ENCODE assay signal across 15 cellular contexts in the genomic region with DNA sequence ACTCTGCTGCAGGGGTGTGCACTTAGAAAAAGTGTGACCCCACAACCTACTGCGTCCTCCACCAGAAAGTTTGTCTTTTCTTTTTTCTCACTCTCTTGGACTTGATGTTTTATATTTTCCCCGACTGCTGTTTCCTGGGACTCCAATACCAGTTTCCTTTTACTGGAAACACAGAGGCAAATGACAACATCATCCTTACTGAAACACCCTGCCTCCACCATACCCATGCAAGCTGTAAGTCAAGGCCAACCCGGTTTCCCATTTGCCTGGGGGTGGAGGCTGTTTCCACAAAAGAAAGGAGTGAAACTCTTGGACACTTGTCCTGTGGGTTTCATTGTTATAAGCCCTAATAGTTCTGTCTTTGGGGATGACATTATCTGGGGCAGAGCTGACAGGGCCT.
DNase-seq lines count a peak whose midpoint lies in the region; ATAC-seq, FAIRE-seq and TF ChIP-seq lines count a peak whose summit lies in the region.
"Had no signal": no experiment of that assay in that cellular context is flagged by ENCODE, and none has a peak within 500 bp of the region (broad histone marks: within the 10 kb centered on the region; RNA-seq: fewer than 3 reads in every experiment).

No MANE protein-coding gene starts in this region.

- H3K27ac ChIP-seq in body of pancreas (peak overlapping the region in 1 of 4 donors; percentile 37), right lobe of liver (peak overlapping the region; percentile 38 to 81 (median 41)), heart right ventricle (no peak overlapping the region)

- DNase-seq in GM12892 (ENCODE audit: insufficient read length): no peak
- DNase-seq in body of pancreas: peak in 1 of 4 donors; percentile 15
- DNase-seq in right lobe of liver: peak in 1 of 3 donors; percentile 54
- no peak for DNase-seq in NCI-H2227 (lab: John Stamatoyannopoulos, UW; ENCODE audit: unreplicated experiment)
- DNase-seq in hippocampal formation (lab: John Stamatoyannopoulos, UW): no peak
- DNase-seq in NCI-H128 (lab: John Stamatoyannopoulos, UW; ENCODE audit: unreplicated experiment): no peak
- no peak for DNase-seq in heart right ventricle
- DNase-seq: Caco-2; CD8-positive, alpha-beta memory T cell; DND-41; GDM1; HCEC 1CT; HFFc6 had no signal

- H3K4me1 ChIP-seq in body of pancreas (peaks cover 56% of the 10 kb centered on the region), right lobe of liver (peaks cover 0 to 64% (median 20%) of the 10 kb centered on the region in 4 donors), heart right ventricle (peaks cover 0 to 2% (median 0%) of the 10 kb centered on the region in 9 donors)

- ATAC-seq in body of pancreas (peak; percentile 28), right lobe of liver (peak; percentile 7 to 62 (median 36)), heart right ventricle (no peak)

- TF ChIP-seq CTCF in body of pancreas (IDR thresholded peaks at IDR 0.05) (no peak), right lobe of liver (IDR thresholded peaks at IDR 0.05) (no peak), heart right ventricle (IDR thresholded peaks at IDR 0.05) (no peak)

- peak; percentile 9 for FAIRE-seq in GM12892 (lab: Jason Lieb, UNC)
- FAIRE-seq: A204.1, HTR-8/SVneo had no signal

- 48 to 53% methylated on average over 3 of the region's 3 CpGs for WGBS in body of pancreas, 2 donors
- WGBS in right lobe of liver (ENCODE audit: insufficient coverage, low coverage, low lambda C conversion rate, missing lambda C conversion rate): 31% methylated on average over 3 of the region's 3 CpGs
- 68 to 71% methylated on average over 3 of the region's 3 CpGs for WGBS in heart right ventricle, 2 donors

- intact Hi-C loops in body of pancreas (cut with DNase I): loop anchor here (10.0 kb wide), 1 partner anchor 105 kb away; no protein-coding TSS in a partner anchor
- intact Hi-C loops in right lobe of liver (cut with DNase I): no loop called here
- intact Hi-C loops in heart right ventricle (cut with DNase I): loop anchor here in 5 of 10 donors (5.0 to 10.0 kb wide), 4 partner anchors 82 to 117 kb away; partner anchors contain the start of gene DTX4 (in 2 of the 5)

- H3K4me3 ChIP-seq in body of pancreas (no peak overlapping the region), right lobe of liver (no peak overlapping the region), heart right ventricle (no peak overlapping the region)

- H3K27me3 ChIP-seq in body of pancreas: no peaks in the 10 kb centered on the region
- H3K27me3 ChIP-seq in right lobe of liver: no peaks in the 10 kb centered on the region
- H3K27me3 ChIP-seq in heart right ventricle: peaks cover 0 to 12% (median 0%) of the 10 kb centered on the region in 7 donors

- H3K9me3 ChIP-seq in body of pancreas (no peaks in the 10 kb centered on the region), right lobe of liver (no peaks in the 10 kb centered on the region), heart right ventricle (peaks cover 0 to 8% (median 0%) of the 10 kb centered on the region in 11 donors)
- H3K9me3 ChIP-seq: Caco-2 had no signal

- no peaks in the 10 kb centered on the region for H3K36me3 ChIP-seq in body of pancreas (replicated peaks in 1 of 2; ENCODE audit: insufficient read depth in 1 of 2, low read depth in 2 of 2)
- no peaks in the 10 kb centered on the region for H3K36me3 ChIP-seq in right lobe of liver
- no peaks in the 10 kb centered on the region for H3K36me3 ChIP-seq in heart right ventricle

- no peak for TF ChIP-seq POLR2A in GM12892 (IDR thresholded peaks at IDR 0.05; ENCODE audit: low read depth, low read length)
- TF ChIP-seq POLR2A in body of pancreas (IDR thresholded peaks at IDR 0.05): no peak
- peak; percentile 13 for TF ChIP-seq POLR2A in right lobe of liver (IDR thresholded peaks at IDR 0.05)

Comparison
In these comparisons a context has a peak if more than half of its experiments do, and no peak if none do; other contexts are left out.
1. ATAC-seq: peak in body of pancreas (single experiment) and right lobe of liver (4 of 4); none in heart right ventricle (0 of 8).
2. H3K27ac ChIP-seq: peak in right lobe of liver (3 of 3); none in heart right ventricle (0 of 10).